In the genomic region with DNA sequence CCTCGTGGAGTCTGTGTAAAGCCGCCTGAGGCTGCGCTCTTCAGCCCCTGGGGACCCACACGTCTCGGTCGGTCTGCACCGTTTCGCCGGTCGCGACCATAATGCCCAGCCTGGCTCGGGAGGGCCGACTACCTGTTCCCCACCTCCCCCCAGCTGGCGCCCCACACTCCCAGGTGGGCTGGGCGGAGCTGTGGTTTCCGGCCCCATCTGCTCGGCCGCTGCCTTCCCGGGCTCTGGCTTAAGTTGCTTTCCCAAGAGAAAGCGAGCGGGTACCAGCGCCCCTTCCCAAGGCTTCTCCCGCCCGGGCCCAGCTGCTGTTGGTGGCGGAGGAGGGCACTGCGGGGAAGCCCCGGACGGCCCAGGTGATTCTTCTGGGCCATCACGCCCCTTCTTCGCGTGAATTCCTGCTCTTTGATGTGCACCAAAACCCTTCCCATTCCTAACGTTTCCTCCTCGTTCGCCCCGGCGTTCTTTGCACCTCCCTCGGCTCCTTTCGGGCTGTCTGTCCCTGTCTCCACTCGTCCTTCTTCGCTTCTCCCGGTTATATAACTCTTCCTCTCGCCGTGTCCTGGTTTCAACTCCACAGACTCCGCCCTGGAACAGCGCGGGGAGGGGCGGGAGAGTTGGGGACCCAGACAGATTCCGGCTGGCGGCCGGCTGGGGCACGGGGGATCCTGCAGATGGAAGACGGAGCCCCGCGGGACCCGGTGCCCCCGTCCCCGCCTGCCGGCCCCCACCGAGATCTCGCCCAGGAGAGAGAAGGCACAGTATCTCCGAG, we compare ENCODE assay signal across 1 cellular context.
TF ChIP-seq lines count a peak whose summit lies in the region.

No MANE protein-coding gene starts in this region.

TF ChIP-seq in HepG2, 621 proteins besides CTCF, POLR2A, EP300 and RAD21 (continued from another document and continues in another):
- TF ChIP-seq, protein P1, sequence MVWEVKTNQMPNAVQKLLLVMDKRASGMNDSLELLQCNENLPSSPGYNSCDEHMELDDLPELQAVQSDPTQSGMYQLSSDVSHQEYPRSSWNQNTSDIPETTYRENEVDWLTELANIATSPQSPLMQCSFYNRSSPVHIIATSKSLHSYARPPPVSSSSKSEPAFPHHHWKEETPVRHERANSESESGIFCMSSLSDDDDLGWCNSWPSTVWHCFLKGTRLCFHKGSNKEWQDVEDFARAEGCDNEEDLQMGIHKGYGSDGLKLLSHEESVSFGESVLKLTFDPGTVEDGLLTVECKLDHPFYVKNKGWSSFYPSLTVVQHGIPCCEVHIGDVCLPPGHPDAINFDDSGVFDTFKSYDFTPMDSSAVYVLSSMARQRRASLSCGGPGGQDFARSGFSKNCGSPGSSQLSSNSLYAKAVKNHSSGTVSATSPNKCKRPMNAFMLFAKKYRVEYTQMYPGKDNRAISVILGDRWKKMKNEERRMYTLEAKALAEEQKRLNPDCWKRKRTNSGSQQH (CRISPR knock-in tag; IDR thresholded peaks at IDR 0.05; ENCODE audit: low read depth): peak; percentile 39; the same call in 1 of the 2 replicates
- TF ChIP-seq, protein P2, sequence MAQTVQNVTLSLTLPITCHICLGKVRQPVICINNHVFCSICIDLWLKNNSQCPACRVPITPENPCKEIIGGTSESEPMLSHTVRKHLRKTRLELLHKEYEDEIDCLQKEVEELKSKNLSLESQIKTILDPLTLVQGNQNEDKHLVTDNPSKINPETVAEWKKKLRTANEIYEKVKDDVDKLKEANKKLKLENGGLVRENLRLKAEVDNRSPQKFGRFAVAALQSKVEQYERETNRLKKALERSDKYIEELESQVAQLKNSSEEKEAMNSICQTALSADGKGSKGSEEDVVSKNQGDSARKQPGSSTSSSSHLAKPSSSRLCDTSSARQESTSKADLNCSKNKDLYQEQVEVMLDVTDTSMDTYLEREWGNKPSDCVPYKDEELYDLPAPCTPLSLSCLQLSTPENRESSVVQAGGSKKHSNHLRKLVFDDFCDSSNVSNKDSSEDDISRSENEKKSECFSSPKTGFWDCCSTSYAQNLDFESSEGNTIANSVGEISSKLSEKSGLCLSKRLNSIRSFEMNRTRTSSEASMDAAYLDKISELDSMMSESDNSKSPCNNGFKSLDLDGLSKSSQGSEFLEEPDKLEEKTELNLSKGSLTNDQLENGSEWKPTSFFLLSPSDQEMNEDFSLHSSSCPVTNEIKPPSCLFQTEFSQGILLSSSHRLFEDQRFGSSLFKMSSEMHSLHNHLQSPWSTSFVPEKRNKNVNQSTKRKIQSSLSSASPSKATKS (CRISPR knock-in tag; IDR thresholded peaks at IDR 0.05): 0 out of 2 replicates have a peak, but pooled peaks have one; percentile 29
- TF ChIP-seq TGIF2 (CRISPR knock-in tag; IDR thresholded peaks at IDR 0.05): no peak
- no peak for TF ChIP-seq RBAK (CRISPR knock-in tag; IDR thresholded peaks at IDR 0.05)
- TF ChIP-seq, protein P3, sequence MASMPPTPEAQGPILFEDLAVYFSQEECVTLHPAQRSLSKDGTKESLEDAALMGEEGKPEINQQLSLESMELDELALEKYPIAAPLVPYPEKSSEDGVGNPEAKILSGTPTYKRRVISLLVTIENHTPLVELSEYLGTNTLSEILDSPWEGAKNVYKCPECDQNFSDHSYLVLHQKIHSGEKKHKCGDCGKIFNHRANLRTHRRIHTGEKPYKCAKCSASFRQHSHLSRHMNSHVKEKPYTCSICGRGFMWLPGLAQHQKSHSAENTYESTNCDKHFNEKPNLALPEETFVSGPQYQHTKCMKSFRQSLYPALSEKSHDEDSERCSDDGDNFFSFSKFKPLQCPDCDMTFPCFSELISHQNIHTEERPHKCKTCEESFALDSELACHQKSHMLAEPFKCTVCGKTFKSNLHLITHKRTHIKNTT (CRISPR knock-in tag; IDR thresholded peaks at IDR 0.05): no peak
- TF ChIP-seq SKI (IDR thresholded peaks at IDR 0.05; ENCODE audit: partially characterized antibody): no peak
- peak; percentile 15; the same call in 1 of the 2 replicates for TF ChIP-seq ZNF274 (CRISPR knock-in tag; IDR thresholded peaks at IDR 0.05)
- no peak for TF ChIP-seq SCMH1 (CRISPR knock-in tag; IDR thresholded peaks at IDR 0.05; ENCODE audit: borderline replicate concordance)
- TF ChIP-seq BRCA1 (CRISPR knock-in tag; IDR thresholded peaks at IDR 0.05): 0 out of 2 replicates have a peak, but pooled peaks have one; percentile 49
- peak; percentile 82 for TF ChIP-seq AGO2 (optimal IDR thresholded peaks at IDR 0.05; ENCODE audit: low read depth, low read length)
- TF ChIP-seq YY1 (IDR thresholded peaks at IDR 0.05; ENCODE audit: insufficient read depth, insufficient replicate concordance, low read depth, low read length): no peak
- TF ChIP-seq, protein P4, sequence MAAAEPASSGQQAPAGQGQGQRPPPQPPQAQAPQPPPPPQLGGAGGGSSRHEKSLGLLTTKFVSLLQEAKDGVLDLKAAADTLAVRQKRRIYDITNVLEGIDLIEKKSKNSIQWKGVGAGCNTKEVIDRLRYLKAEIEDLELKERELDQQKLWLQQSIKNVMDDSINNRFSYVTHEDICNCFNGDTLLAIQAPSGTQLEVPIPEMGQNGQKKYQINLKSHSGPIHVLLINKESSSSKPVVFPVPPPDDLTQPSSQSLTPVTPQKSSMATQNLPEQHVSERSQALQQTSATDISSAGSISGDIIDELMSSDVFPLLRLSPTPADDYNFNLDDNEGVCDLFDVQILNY (CRISPR knock-in tag; conservative IDR thresholded peaks at IDR 0.05): no peak
- TF ChIP-seq REXO4 (CRISPR knock-in tag; IDR thresholded peaks at IDR 0.05; ENCODE audit: borderline replicate concordance): no peak
- no peak for TF ChIP-seq PLRG1 (conservative IDR thresholded peaks at IDR 0.05)
- TF ChIP-seq ZSCAN31 (CRISPR knock-in tag; IDR thresholded peaks at IDR 0.05; ENCODE audit: low read depth): no peak
- TF ChIP-seq, protein P5, sequence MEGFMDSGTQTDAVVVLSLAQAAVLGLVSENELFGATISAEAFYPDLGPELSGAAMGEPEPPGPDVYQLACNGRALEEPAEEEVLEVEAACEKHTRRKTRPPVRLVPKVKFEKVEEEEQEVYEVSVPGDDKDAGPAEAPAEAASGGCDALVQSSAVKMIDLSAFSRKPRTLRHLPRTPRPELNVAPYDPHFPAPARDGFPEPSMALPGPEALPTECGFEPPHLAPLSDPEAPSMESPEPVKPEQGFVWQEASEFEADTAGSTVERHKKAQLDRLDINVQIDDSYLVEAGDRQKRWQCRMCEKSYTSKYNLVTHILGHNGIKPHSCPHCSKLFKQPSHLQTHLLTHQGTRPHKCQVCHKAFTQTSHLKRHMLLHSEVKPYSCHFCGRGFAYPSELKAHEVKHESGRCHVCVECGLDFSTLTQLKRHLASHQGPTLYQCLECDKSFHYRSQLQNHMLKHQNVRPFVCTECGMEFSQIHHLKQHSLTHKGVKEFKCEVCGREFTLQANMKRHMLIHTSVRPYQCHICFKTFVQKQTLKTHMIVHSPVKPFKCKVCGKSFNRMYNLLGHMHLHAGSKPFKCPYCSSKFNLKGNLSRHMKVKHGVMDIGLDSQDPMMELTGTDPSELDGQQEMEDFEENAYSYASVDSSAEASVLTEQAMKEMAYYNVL (CRISPR knock-in tag; IDR thresholded peaks at IDR 0.05; ENCODE audit: borderline replicate concordance): no peak
- TF ChIP-seq, protein P6, sequence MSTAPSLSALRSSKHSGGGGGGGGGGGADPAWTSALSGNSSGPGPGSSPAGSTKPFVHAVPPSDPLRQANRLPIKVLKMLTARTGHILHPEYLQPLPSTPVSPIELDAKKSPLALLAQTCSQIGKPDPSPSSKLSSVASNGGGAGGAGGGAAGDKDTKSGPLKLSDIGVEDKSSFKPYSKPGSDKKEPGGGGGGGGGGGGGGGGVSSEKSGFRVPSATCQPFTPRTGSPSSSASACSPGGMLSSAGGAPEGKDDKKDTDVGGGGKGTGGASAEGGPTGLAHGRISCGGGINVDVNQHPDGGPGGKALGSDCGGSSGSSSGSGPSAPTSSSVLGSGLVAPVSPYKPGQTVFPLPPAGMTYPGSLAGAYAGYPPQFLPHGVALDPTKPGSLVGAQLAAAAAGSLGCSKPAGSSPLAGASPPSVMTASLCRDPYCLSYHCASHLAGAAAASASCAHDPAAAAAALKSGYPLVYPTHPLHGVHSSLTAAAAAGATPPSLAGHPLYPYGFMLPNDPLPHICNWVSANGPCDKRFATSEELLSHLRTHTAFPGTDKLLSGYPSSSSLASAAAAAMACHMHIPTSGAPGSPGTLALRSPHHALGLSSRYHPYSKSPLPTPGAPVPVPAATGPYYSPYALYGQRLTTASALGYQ (CRISPR knock-in tag; IDR thresholded peaks at IDR 0.05): peak; percentile 52; the same call in 1 of the 2 replicates
- TF ChIP-seq, protein P7, sequence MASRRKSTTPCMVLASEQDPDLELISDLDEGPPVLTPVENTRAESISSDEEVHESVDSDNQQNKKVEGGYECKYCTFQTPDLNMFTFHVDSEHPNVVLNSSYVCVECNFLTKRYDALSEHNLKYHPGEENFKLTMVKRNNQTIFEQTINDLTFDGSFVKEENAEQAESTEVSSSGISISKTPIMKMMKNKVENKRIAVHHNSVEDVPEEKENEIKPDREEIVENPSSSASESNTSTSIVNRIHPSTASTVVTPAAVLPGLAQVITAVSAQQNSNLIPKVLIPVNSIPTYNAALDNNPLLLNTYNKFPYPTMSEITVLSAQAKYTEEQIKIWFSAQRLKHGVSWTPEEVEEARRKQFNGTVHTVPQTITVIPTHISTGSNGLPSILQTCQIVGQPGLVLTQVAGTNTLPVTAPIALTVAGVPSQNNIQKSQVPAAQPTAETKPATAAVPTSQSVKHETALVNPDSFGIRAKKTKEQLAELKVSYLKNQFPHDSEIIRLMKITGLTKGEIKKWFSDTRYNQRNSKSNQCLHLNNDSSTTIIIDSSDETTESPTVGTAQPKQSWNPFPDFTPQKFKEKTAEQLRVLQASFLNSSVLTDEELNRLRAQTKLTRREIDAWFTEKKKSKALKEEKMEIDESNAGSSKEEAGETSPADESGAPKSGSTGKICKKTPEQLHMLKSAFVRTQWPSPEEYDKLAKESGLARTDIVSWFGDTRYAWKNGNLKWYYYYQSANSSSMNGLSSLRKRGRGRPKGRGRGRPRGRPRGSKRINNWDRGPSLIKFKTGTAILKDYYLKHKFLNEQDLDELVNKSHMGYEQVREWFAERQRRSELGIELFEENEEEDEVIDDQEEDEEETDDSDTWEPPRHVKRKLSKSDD (CRISPR knock-in tag; IDR thresholded peaks at IDR 0.05; ENCODE audit: low read depth): no peak; the same call in 1 of the 2 replicates
- TF ChIP-seq ZNF768 (CRISPR knock-in tag; IDR thresholded peaks at IDR 0.05): no peak
- no peak for TF ChIP-seq STAG1 (CRISPR knock-in tag; IDR thresholded peaks at IDR 0.05)
- no peak for TF ChIP-seq SPEN (CRISPR knock-in tag; IDR thresholded peaks at IDR 0.05; ENCODE audit: low read depth)
- no peak for TF ChIP-seq HIVEP1 (CRISPR knock-in tag; IDR thresholded peaks at IDR 0.05)
- TF ChIP-seq ATF7-NPFF (CRISPR knock-in tag; IDR thresholded peaks at IDR 0.05; ENCODE audit: low read depth): no peak
- peak; percentile 12; the same call in 1 of the 2 replicates for TF ChIP-seq PHF8 (CRISPR knock-in tag; IDR thresholded peaks at IDR 0.05)
- TF ChIP-seq FOXO1 (CRISPR knock-in tag; IDR thresholded peaks at IDR 0.05): no peak
- TF ChIP-seq HNRNPK (IDR thresholded peaks at IDR 0.05; ENCODE audit: low read depth, low read length, poor library complexity, severe bottlenecking): no peak
- no peak for TF ChIP-seq NRL (CRISPR knock-in tag; IDR thresholded peaks at IDR 0.05; ENCODE audit: borderline replicate concordance)
- TF ChIP-seq NKX3-1 (CRISPR knock-in tag; IDR thresholded peaks at IDR 0.05): peak; percentile 39; the same call in 1 of the 2 replicates
- TF ChIP-seq NFE2 (CRISPR knock-in tag; IDR thresholded peaks at IDR 0.05): no peak
- no peak; the same call in 1 of the 2 replicates for TF ChIP-seq NPAS2 (CRISPR knock-in tag; IDR thresholded peaks at IDR 0.05; ENCODE audit: borderline replicate concordance)
- TF ChIP-seq YEATS2 (CRISPR knock-in tag; IDR thresholded peaks at IDR 0.05; ENCODE audit: borderline replicate concordance): no peak
- TF ChIP-seq JUND (CRISPR knock-in tag; IDR thresholded peaks at IDR 0.05): no peak
- TF ChIP-seq RBM39 (IDR thresholded peaks at IDR 0.05; ENCODE audit: low read depth, low read length, poor library complexity, severe bottlenecking): peak; percentile 83
- no peak for TF ChIP-seq ZNF839 (CRISPR knock-in tag; IDR thresholded peaks at IDR 0.05; ENCODE audit: borderline replicate concordance)
- TF ChIP-seq PHF21A (CRISPR knock-in tag; IDR thresholded peaks at IDR 0.05): no peak
- TF ChIP-seq, protein P8, sequence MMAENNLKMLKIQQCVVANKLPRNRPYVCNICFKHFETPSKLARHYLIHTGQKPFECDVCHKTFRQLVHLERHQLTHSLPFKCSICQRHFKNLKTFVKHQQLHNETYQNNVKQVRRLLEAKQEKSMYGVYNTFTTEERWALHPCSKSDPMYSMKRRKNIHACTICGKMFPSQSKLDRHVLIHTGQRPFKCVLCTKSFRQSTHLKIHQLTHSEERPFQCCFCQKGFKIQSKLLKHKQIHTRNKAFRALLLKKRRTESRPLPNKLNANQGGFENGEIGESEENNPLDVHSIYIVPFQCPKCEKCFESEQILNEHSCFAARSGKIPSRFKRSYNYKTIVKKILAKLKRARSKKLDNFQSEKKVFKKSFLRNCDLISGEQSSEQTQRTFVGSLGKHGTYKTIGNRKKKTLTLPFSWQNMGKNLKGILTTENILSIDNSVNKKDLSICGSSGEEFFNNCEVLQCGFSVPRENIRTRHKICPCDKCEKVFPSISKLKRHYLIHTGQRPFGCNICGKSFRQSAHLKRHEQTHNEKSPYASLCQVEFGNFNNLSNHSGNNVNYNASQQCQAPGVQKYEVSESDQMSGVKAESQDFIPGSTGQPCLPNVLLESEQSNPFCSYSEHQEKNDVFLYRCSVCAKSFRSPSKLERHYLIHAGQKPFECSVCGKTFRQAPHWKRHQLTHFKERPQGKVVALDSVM (CRISPR knock-in tag; IDR thresholded peaks at IDR 0.05): 0 out of 2 replicates have a peak, but pooled peaks have one; percentile 17
- TF ChIP-seq ZNF644 (CRISPR knock-in tag; IDR thresholded peaks at IDR 0.05; ENCODE audit: low read depth): no peak
- TF ChIP-seq ZNF879 (CRISPR knock-in tag; IDR thresholded peaks at IDR 0.05): no peak; the same call in 1 of the 2 replicates
- no peak for TF ChIP-seq TRIM24 (CRISPR knock-in tag; IDR thresholded peaks at IDR 0.05)
- TF ChIP-seq, protein P9, sequence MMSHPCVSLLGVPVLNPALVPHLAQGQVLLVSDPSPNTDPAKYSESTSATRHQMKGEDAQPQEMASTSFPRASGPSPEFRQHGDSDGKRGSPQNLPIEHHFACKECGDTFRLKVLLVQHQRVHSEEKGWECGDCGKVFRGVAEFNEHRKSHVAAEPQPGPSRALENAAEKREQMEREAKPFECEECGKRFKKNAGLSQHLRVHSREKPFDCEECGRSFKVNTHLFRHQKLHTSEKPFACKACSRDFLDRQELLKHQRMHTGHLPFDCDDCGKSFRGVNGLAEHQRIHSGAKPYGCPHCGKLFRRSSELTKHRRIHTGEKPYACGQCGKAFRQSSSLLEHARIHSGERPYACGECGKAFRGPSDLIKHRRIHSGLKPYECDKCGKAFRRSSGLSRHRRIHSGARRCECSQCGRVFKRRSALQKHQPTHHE (CRISPR knock-in tag; IDR thresholded peaks at IDR 0.05; ENCODE audit: borderline replicate concordance): no peak; the same call in 1 of the 2 replicates
- TF ChIP-seq HOXA7 (CRISPR knock-in tag; IDR thresholded peaks at IDR 0.05): no peak
- peak; percentile 47; the same call in 1 of the 2 replicates for TF ChIP-seq ZFP36L1 (CRISPR knock-in tag; IDR thresholded peaks at IDR 0.05)
- TF ChIP-seq GABPB1 (CRISPR knock-in tag; IDR thresholded peaks at IDR 0.05): peak; percentile 0; the same call in 1 of the 2 replicates
- no peak for TF ChIP-seq ZNF335 (CRISPR knock-in tag; IDR thresholded peaks at IDR 0.05)
- TF ChIP-seq RARA (CRISPR knock-in tag; IDR thresholded peaks at IDR 0.05): peak; percentile 41; the same call in 1 of the 2 replicates
- TF ChIP-seq GTF3A (CRISPR knock-in tag; conservative IDR thresholded peaks at IDR 0.05): 0 out of 2 replicates have a peak, but pooled peaks have one; percentile 43
